21 cellular contexts compared by ENCODE assay signal in the genomic region with DNA sequence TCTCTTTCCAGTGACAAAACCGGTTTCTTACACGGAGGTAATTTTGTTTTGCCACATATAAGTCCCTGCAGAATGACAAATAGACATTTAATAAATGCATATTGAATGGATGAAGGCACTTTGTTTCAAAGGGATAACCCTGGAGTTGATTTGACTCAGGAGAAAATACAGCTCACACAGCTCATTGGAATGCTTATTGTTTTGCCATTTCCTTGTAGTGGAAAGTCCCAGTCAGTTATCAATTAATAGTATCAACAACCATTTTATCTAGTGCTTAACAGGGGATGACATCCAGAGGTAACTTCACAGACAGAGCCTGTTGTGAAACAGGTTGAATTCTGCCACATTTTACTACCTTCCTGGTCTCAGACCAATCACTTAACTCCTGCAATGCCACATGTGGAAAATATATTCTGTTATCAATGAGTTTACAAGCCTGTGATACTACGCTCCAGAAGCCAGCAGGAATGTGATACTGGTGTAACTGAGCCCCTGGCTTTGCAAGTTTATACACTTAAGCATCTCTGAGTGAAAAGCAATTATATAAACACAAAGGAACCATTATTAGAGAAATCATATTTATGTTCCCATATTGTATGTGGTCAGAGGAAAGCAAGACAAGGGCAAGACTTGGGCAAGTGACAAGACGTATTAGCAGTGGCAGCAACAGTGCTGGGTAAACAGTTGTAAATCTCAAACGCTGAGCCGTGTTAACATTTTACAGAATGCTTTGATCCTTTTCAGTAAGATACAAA.
DNase-seq lines count a peak whose midpoint lies in the region; ATAC-seq and TF ChIP-seq lines count a peak whose summit lies in the region.
"Had no signal": no experiment of that assay in that cellular context is flagged by ENCODE, and none has a peak within 500 bp of the region (broad histone marks: within the 10 kb centered on the region; RNA-seq: fewer than 3 reads in every experiment).

No MANE protein-coding gene starts in this region.

- no peak for TF ChIP-seq RAD21 in SK-N-SH (IDR thresholded peaks at IDR 0.05; ENCODE audit: low read length)

- H3K4me3 ChIP-seq in PC-3 (ENCODE audit: low read length) (no peak overlapping the region), prostate gland (no peak overlapping the region), SK-N-SH (ENCODE audit: low read depth in 2 of 2, low read length in 1 of 2) (no peak overlapping the region)
- H3K4me3 ChIP-seq: breast epithelium, tibial nerve had no signal

- H3K9me3 ChIP-seq in PC-3 (ENCODE audit: low read length), result no peaks in the 10 kb centered on the region
- H3K9me3 ChIP-seq in prostate gland, result no peaks in the 10 kb centered on the region
- H3K9me3 ChIP-seq in SK-N-SH, result no peaks in the 10 kb centered on the region
- H3K9me3 ChIP-seq: breast epithelium, tibial nerve had no signal

- H3K79me2 ChIP-seq in PC-3 (ENCODE audit: low read length) (no peaks in the 10 kb centered on the region), SK-N-SH (ENCODE audit: insufficient read depth) (no peaks in the 10 kb centered on the region)

- CTCF ChIA-PET in PC-3 (lab: Charles Lee), result no interaction called here
- CTCF ChIA-PET in SK-N-SH (lab: Yijun Ruan, JAX), result interaction anchor here (1.0 kb wide), 1 partner anchor 28 kb away, joined by 3 read pairs; no protein-coding TSS in a partner anchor

- H3K9ac ChIP-seq in PC-3 (ENCODE audit: low read length) (no peak overlapping the region), SK-N-SH (no peak overlapping the region)
- H3K9ac ChIP-seq: KMS-11 had no signal

- H4K20me1 ChIP-seq in PC-3 (ENCODE audit: low read length), result no peaks in the 10 kb centered on the region
- H4K20me1 ChIP-seq in SK-N-SH (ENCODE audit: insufficient read depth), result no peaks in the 10 kb centered on the region

- POLR2A ChIA-PET in PC-3 (lab: Charles Lee; ENCODE audit: unreplicated experiment), result no interaction called here
- POLR2A ChIA-PET in SK-N-SH (lab: Yijun Ruan, JAX), result no interaction called here

- no peaks in the 10 kb centered on the region for H3F3A ChIP-seq in PC-3 (ENCODE audit: low read length, unreplicated experiment)
- H3F3A ChIP-seq in SK-N-SH (replicated peaks; ENCODE audit: insufficient read depth), result peaks cover 1% of the 10 kb centered on the region

- BruUV-seq in PC-3 (replicated peaks; lab: Mats Ljungman, UMichigan), result no TSS peak

- intact Hi-C loops in PC-3 (cut with micrococcal nuclease) (no loop called here), prostate gland (cut with DNase I) (no loop called here)

- ATAC-seq in PC-3 (peak; percentile 37), HG02623 (IDR thresholded peaks at IDR 0.05; ENCODE audit: unreplicated experiment) (no peak), GM21528 (IDR thresholded peaks at IDR 0.05; ENCODE audit: low FRiP score, unreplicated experiment) (no peak)
- ATAC-seq: activated CD8-positive, alpha-beta T cell treated with anti-CD3 and anti-CD28 coated beads, Interleukin-2, amount 10 ng/mL, durations not matched to agents 7 days and 5 days; stimulated activated memory B cell treated with anti-CD40 and anti-IgM and Interleukin-4, amounts not matched to agents 10 μg/mL and 1 μg/mL and 100 μg/mL, for 72 hours had no signal

- no peak for TF ChIP-seq POLR2A in prostate gland (IDR thresholded peaks at IDR 0.05)

- H3K4me1 ChIP-seq in PC-3 (ENCODE audit: insufficient read depth, low read length) (peaks cover 2% of the 10 kb centered on the region), prostate gland (replicated peaks) (peaks cover 3% of the 10 kb centered on the region), SK-N-SH (ENCODE audit: control insufficient read depth in 1 of 2, insufficient read depth in 2 of 2, low read depth in 1 of 2, low read length in 1 of 2) (peaks cover 0 to 6% of the 10 kb centered on the region in 2 experiments; a peak in 3 of 4 replicates)

- H3K36me3 ChIP-seq in PC-3 (ENCODE audit: low read depth, low read length) (no peaks in the 10 kb centered on the region), prostate gland (no peaks in the 10 kb centered on the region), SK-N-SH (replicated peaks in 1 of 2; ENCODE audit: control insufficient read depth in 1 of 2, insufficient read depth in 2 of 2, low read length in 1 of 2) (no peaks in the 10 kb centered on the region)
- H3K36me3 ChIP-seq: breast epithelium, tibial nerve had no signal

- H3K9me2 ChIP-seq in PC-3 (replicated peaks; ENCODE audit: low read length) (no peaks in the 10 kb centered on the region), SK-N-SH (no peaks in the 10 kb centered on the region)

- H3K27me3 ChIP-seq in PC-3 (ENCODE audit: low read length) (no peaks in the 10 kb centered on the region), prostate gland (replicated peaks; ENCODE audit: insufficient read depth) (no peaks in the 10 kb centered on the region), SK-N-SH (ENCODE audit: insufficient read depth) (no peaks in the 10 kb centered on the region)
- H3K27me3 ChIP-seq: breast epithelium, tibial nerve had no signal

- H3K27ac ChIP-seq in PC-3 (ENCODE audit: low read length) (no peak overlapping the region), prostate gland (no peak overlapping the region), SK-N-SH (ENCODE audit: low read depth in 2 of 2, low read length in 1 of 2) (no peak overlapping the region)
- H3K27ac ChIP-seq: KMS-11, tibial nerve had no signal

- DNase-seq in COLO829 (ENCODE audit: low spot score) (peak; percentile 6), PC-3 (no peak), glomerular visceral epithelial cell (ENCODE audit: extremely low spot score) (peak; percentile 81), prostate gland (ENCODE audit: low spot score) (peak; percentile 71), SK-N-SH (no peak), NCI-H748 treated with DMSO at 0.1 percent for 48 hours (lab: John Stamatoyannopoulos, UW) (no peak)
- DNase-seq: activated B cell treated with CpG ODN at 0.5 μM for 24 hours; activated CD8-positive, alpha-beta T cell treated with anti-CD3 and anti-CD28 coated beads, Interleukin-2, amount 10 ng/mL, durations not matched to agents 7 days and 5 days; CD4-positive, alpha-beta memory T cell; erythroblast; GOT3; immature natural killer cell; NCI-H2107; NCI-H526; stimulated activated CD4-positive, alpha-beta T cell treated with anti-CD3 and anti-CD28 coated beads, Interleukin-15, amount 100 ng/mL, for 24 hours had no signal

- no peak for TF ChIP-seq CTCF in PC-3 (conservative IDR thresholded peaks at IDR 0.05; ENCODE audit: low read depth, low read length)
- no peak for TF ChIP-seq CTCF in prostate gland (IDR thresholded peaks at IDR 0.05)
- no peak for TF ChIP-seq CTCF in SK-N-SH (IDR thresholded peaks at IDR 0.05)

- 23% methylated on average over 6 of the region's 6 CpGs for WGBS in prostate gland
- 74% methylated on average over 6 of the region's 6 CpGs for WGBS in SK-N-SH (ENCODE audit: low lambda C conversion rate)

- no peak for TF ChIP-seq EP300 in SK-N-SH (IDR thresholded peaks at IDR 0.05; ENCODE audit: borderline replicate concordance in 1 of 2, low read depth in 1 of 2, low read length in 1 of 2)

- H2AFZ ChIP-seq in PC-3 (ENCODE audit: low read length) (no peak overlapping the region), SK-N-SH (ENCODE audit: low read depth) (no peak overlapping the region)

- no peak overlapping the region for H3K4me2 ChIP-seq in PC-3 (ENCODE audit: low read length)
- no peak overlapping the region for H3K4me2 ChIP-seq in SK-N-SH
- H3K4me2 ChIP-seq: KMS-11 had no signal

TF ChIP-seq in SK-N-SH, 30 proteins besides CTCF, POLR2A, EP300 and RAD21 (continues in another document):
- TF ChIP-seq, protein P1, sequence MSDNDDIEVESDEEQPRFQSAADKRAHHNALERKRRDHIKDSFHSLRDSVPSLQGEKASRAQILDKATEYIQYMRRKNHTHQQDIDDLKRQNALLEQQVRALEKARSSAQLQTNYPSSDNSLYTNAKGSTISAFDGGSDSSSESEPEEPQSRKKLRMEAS (IDR thresholded peaks at IDR 0.05; ENCODE audit: low read depth), result no peak
- no peak for TF ChIP-seq FOXJ3 (CRISPR knock-in tag; IDR thresholded peaks at IDR 0.05)
- TF ChIP-seq GABPA (IDR thresholded peaks at IDR 0.05; ENCODE audit: low read depth), result no peak
- no peak for TF ChIP-seq NRF1 (IDR thresholded peaks at IDR 0.05; ENCODE audit: low read depth, low read length)
- TF ChIP-seq FOSL2 (IDR thresholded peaks at IDR 0.05; ENCODE audit: borderline replicate concordance, low read depth), result no peak
- no peak for TF ChIP-seq RCOR1 (IDR thresholded peaks at IDR 0.05; ENCODE audit: low read length)
- TF ChIP-seq MXI1 (IDR thresholded peaks at IDR 0.05; ENCODE audit: low read depth, low read length), result no peak
- no peak for TF ChIP-seq CHD2 (IDR thresholded peaks at IDR 0.05; ENCODE audit: low read length, partially characterized antibody)
- TF ChIP-seq SIN3A (IDR thresholded peaks at IDR 0.05; ENCODE audit: borderline replicate concordance, low read depth, low read length), result no peak
- TF ChIP-seq, protein P2, sequence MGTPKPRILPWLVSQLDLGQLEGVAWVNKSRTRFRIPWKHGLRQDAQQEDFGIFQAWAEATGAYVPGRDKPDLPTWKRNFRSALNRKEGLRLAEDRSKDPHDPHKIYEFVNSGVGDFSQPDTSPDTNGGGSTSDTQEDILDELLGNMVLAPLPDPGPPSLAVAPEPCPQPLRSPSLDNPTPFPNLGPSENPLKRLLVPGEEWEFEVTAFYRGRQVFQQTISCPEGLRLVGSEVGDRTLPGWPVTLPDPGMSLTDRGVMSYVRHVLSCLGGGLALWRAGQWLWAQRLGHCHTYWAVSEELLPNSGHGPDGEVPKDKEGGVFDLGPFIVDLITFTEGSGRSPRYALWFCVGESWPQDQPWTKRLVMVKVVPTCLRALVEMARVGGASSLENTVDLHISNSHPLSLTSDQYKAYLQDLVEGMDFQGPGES (IDR thresholded peaks at IDR 0.05; ENCODE audit: low read depth, low read length), result no peak
- no peak for TF ChIP-seq TEAD4 (IDR thresholded peaks at IDR 0.05; ENCODE audit: borderline replicate concordance, insufficient read depth)
- no peak for TF ChIP-seq FOXM1 (IDR thresholded peaks at IDR 0.05; ENCODE audit: low read depth)
- TF ChIP-seq TAF1 (IDR thresholded peaks at IDR 0.05; ENCODE audit: borderline replicate concordance, low read depth, low read length), result no peak
- TF ChIP-seq MEF2A (IDR thresholded peaks at IDR 0.05; ENCODE audit: borderline replicate concordance, low read depth), result no peak

Comparison
In these comparisons a context has a peak if more than half of its experiments do, and no peak if none do; other contexts are left out.
1. DNase-seq: peak in COLO829 (single experiment), glomerular visceral epithelial cell (single experiment) and prostate gland (single experiment); none in PC-3 (single experiment), SK-N-SH (single experiment) and NCI-H748 treated with DMSO at 0.1 percent for 48 hours (single experiment).